ENCODE assay signal across 24 cellular contexts in the genomic region with DNA sequence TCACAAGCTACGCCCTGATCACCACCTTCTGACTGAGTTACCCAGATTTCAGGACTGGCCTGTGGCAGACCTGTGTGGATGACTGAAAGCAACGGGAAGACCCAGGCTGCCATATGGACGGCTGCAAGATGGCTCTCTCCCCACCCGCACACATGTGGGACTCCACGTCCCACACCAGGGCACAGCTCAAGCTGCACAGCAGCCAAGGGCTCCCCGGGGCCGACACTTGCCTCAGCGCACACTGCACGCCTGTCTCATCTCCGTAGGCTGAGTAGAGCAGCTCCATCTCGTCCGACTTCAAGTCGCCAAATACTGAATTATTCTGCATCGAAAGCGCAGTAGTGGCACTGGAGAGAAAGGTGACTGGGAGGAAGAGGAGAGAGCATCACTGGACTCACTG. TPM values are rescaled to one million over a fixed set of nuclear protein-coding genes. Genes with fewer than 3 reads are reported as not detected.
"Had no signal": no experiment of that assay in that cellular context is flagged by ENCODE, and none has a peak within 500 bp of the region (broad histone marks: within the 10 kb centered on the region; RNA-seq: fewer than 3 reads in every experiment).

No MANE protein-coding gene starts in this region.

- H3K36me3 ChIP-seq: ovary had no signal

- H3K9me3 Mint-ChIP-seq: nephron had no signal

- H3K27ac Mint-ChIP-seq: dendritic cell treated with granulocyte-macrophage colony-stimulating factor and Interleukin-4, amounts not matched to agents 40 ng/mL and 50 ng/mL, for 4 days; immature natural killer cell; naive B cell; nephron had no signal

- H3K4me1 ChIP-seq: foreskin keratinocyte, right atrium auricular region, sigmoid colon, suprapubic skin, thyroid gland, vagina had no signal

- H3K4me3 ChIP-seq: lung, ovary, right atrium auricular region, sigmoid colon, skin epidermis, suprapubic skin, thyroid gland, upper lobe of left lung, vagina had no signal

- DNase-seq: effector memory CD8-positive, alpha-beta T cell; foreskin keratinocyte; immature natural killer cell; left colon; left ventricle myocardium superior; mesendoderm; naive B cell; ovary; sigmoid colon; stimulated activated CD4-positive, alpha-beta T cell treated with anti-CD3 and anti-CD28 coated beads, Interleukin-12 subunit alpha, Interleukin-12 subunit beta, amount 100 ng/mL, for 4 hours; stimulated activated naive CD8-positive, alpha-beta T cell treated with anti-CD3 and anti-CD28 coated beads, Interleukin-15, Interleukin-2, amounts not matched to agents 100 U/mL and 50 U/mL, for 24 hours; thyroid gland; upper lobe of left lung had no signal

- H3K27me3 Mint-ChIP-seq: dendritic cell treated with granulocyte-macrophage colony-stimulating factor and Interleukin-4, amounts not matched to agents 40 ng/mL and 50 ng/mL, for 4 days; effector memory CD8-positive, alpha-beta T cell; naive B cell had no signal

- FAIRE-seq: colon, keratinocyte had no signal

- ATAC-seq: foreskin keratinocyte, left colon, left ventricle myocardium superior had no signal

- H3K27ac ChIP-seq: epithelial cell of prostate, foreskin keratinocyte, neutrophil, ovary, right atrium auricular region, sigmoid colon, skin epidermis, suprapubic skin, thyroid gland, upper lobe of left lung, vagina had no signal

- H3K27me3 ChIP-seq: foreskin keratinocyte, neutrophil, ovary, right atrium auricular region, sigmoid colon, suprapubic skin, thyroid gland, upper lobe of left lung, vagina had no signal

- H3K4me3 Mint-ChIP-seq: dendritic cell treated with granulocyte-macrophage colony-stimulating factor and Interleukin-4, amounts not matched to agents 40 ng/mL and 50 ng/mL, for 4 days; effector memory CD8-positive, alpha-beta T cell; immature natural killer cell; naive B cell; nephron had no signal

- H3K4me1 Mint-ChIP-seq: nephron had no signal

- H3K9me3 ChIP-seq: neutrophil, ovary, right atrium auricular region, sigmoid colon, suprapubic skin, thyroid gland, upper lobe of left lung, vagina had no signal

RNA-seq across cellular contexts. Expression of gene ZDHHC11, which starts 27.3 kb away (rescaled TPM):
- polyA plus RNA-seq: immature natural killer cell had no signal
